Comparison of ENCODE assay signal across 23 cellular contexts in the genomic region with DNA sequence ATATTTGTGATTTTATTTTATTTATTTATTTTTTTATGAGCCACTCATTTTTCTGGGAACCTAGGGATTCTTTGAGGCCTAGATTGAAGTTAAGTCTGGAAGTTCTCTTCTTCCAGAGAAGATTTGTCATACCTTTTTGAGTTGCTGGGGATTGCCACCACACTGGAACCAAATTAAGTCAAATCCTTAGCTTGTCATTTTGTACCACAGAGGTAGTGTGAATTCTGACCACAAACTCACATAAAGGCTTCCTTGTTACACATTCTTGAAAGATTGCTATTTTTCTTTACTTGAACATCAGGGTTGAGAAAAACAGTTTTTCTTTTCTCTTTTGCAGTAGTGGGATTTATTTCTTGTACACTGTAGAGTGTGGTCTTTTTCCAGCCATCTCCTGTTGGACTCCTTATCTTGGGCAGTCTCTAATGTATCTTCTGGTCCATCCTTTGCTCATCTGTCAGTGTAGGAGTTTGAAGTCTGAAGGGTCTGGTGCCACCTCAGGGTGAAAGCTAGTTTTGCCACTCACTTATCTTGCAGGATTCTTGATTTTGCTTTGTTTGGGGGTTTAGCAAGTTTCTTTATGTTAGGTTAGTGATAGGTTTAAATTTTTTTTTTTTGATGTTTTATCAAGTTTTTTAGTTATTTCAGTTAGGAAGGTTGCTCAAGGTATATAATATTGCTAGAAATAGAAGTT. TPM values are rescaled to one million over a fixed set of nuclear protein-coding genes. Genes with fewer than 3 reads are reported as not detected.
DNase-seq lines count a peak whose midpoint lies in the region; ATAC-seq and TF ChIP-seq lines count a peak whose summit lies in the region.
"Had no signal": no experiment of that assay in that cellular context is flagged by ENCODE, and none has a peak within 500 bp of the region (broad histone marks: within the 10 kb centered on the region; RNA-seq: fewer than 3 reads in every experiment).

No MANE protein-coding gene starts in this region.

- no peak overlapping the region for H3K4me2 ChIP-seq in OCI-LY7 (ENCODE audit: low read length)
- H3K4me2 ChIP-seq: hepatocyte had no signal

- no peaks in the 10 kb centered on the region for H3K9me3 ChIP-seq in OCI-LY7 (ENCODE audit: low read length)
- no peaks in the 10 kb centered on the region for H3K9me3 ChIP-seq in heart right ventricle
- no peaks in the 10 kb centered on the region for H3K9me3 ChIP-seq in CD4-positive, alpha-beta T cell (ENCODE audit: control insufficient read depth, low read length)
- H3K9me3 ChIP-seq: vagina had no signal

- BruUV-seq in OCI-LY7 (replicated peaks; lab: Mats Ljungman, UMichigan) (no TSS peak), Calu3 (replicated peaks; lab: Mats Ljungman, UMichigan) (no TSS peak)

- no peak for DNase-seq in activated CD4-positive, alpha-beta memory T cell treated with anti-CD3 and anti-CD28 coated beads for 36 hours
- DNase-seq in activated CD4-positive, alpha-beta memory T cell treated with anti-CD3 and anti-CD28 coated beads, Interleukin-2, amount 10 ng/mL, durations not matched to agents 7 days and 5 days, result no peak
- no peak for DNase-seq in OCI-LY7 (ENCODE audit: low spot score)
- DNase-seq in astrocyte of the spinal cord (ENCODE audit: low read depth, low spot score), result no peak
- DNase-seq in stimulated activated effector memory CD8-positive, alpha-beta T cell treated with anti-CD3 and anti-CD28 coated beads, Interleukin-12 subunit alpha, Interleukin-12 subunit beta, amount 100 ng/mL, for 72 hours (ENCODE audit: low spot score in 2 of 2), result no peak
- DNase-seq in heart right ventricle, result no peak
- DNase-seq in CD4-positive, alpha-beta T cell, result no peak
- no peak for DNase-seq in Calu3
- DNase-seq: activated gamma-delta T cell treated with Interleukin-2 at 50 U/mL for 16 hours; aorta; H7; islet precursor cell; naive thymus-derived CD8-positive, alpha-beta T cell; NCI-H1105 treated with DMSO at 0.1 percent for 48 hours; NCI-H2107; NCI-H524 treated with DMSO at 0.1 percent for 48 hours; Right ventricle myocardium superior; small intestine; stimulated activated CD4-positive, alpha-beta T cell treated with anti-CD3 and anti-CD28 coated beads, Interleukin-4, amount 100 ng/mL, for 1 hour; WERI-Rb-1 had no signal

- no peaks in the 10 kb centered on the region for H3K27me3 Mint-ChIP-seq in activated CD4-positive, alpha-beta memory T cell treated with anti-CD3 and anti-CD28 coated beads for 36 hours
- H3K27me3 Mint-ChIP-seq in activated CD4-positive, alpha-beta memory T cell treated with anti-CD3 and anti-CD28 coated beads, Interleukin-2, amount 10 ng/mL, durations not matched to agents 7 days and 5 days, result no peaks in the 10 kb centered on the region
- no peaks in the 10 kb centered on the region for H3K27me3 Mint-ChIP-seq in CD4-positive, alpha-beta T cell
- H3K27me3 Mint-ChIP-seq in Calu3 (ENCODE audit: unreplicated experiment), result no peaks in the 10 kb centered on the region
- H3K27me3 Mint-ChIP-seq: naive thymus-derived CD8-positive, alpha-beta T cell had no signal

- no peaks in the 10 kb centered on the region for H3K9me3 Mint-ChIP-seq in activated CD4-positive, alpha-beta memory T cell treated with anti-CD3 and anti-CD28 coated beads for 36 hours
- no peaks in the 10 kb centered on the region for H3K9me3 Mint-ChIP-seq in activated CD4-positive, alpha-beta memory T cell treated with anti-CD3 and anti-CD28 coated beads, Interleukin-2, amount 10 ng/mL, durations not matched to agents 7 days and 5 days
- no peaks in the 10 kb centered on the region for H3K9me3 Mint-ChIP-seq in stimulated activated effector memory CD8-positive, alpha-beta T cell treated with anti-CD3 and anti-CD28 coated beads, Interleukin-12 subunit alpha, Interleukin-12 subunit beta, amount 100 ng/mL, for 72 hours
- H3K9me3 Mint-ChIP-seq in CD4-positive, alpha-beta T cell, result no peaks in the 10 kb centered on the region
- H3K9me3 Mint-ChIP-seq in Calu3 (ENCODE audit: low read depth, unreplicated experiment), result no peaks in the 10 kb centered on the region
- H3K9me3 Mint-ChIP-seq: naive thymus-derived CD8-positive, alpha-beta T cell had no signal

- peaks cover 24% of the 10 kb centered on the region for H3K36me3 ChIP-seq in OCI-LY7 (ENCODE audit: insufficient read depth, low read length)
- peaks cover 0 to 87% (median 11%) of the 10 kb centered on the region in 9 donors for H3K36me3 ChIP-seq in heart right ventricle

- H3K4me3 ChIP-seq in OCI-LY7 (ENCODE audit: low read depth, low read length, poor library complexity, severe bottlenecking) (no peak overlapping the region), astrocyte of the spinal cord (ENCODE audit: low read depth, low read length) (no peak overlapping the region), heart right ventricle (no peak overlapping the region)
- H3K4me3 ChIP-seq: hepatocyte, vagina had no signal

- TF ChIP-seq CTCF in OCI-LY7 (conservative IDR thresholded peaks at IDR 0.05; ENCODE audit: low read length) (0 out of 2 replicates have a peak, but pooled peaks have one; percentile 27), astrocyte of the spinal cord (IDR thresholded peaks at IDR 0.05; ENCODE audit: low read depth, low read length) (peak; percentile 11), heart right ventricle (IDR thresholded peaks at IDR 0.05) (no peak), Calu3 (IDR thresholded peaks at IDR 0.05; ENCODE audit: unreplicated experiment) (no peak)
- TF ChIP-seq CTCF in CD4-positive, alpha-beta T cell (IDR thresholded peaks at IDR 0.05), result no peak

- H3K79me2 ChIP-seq in OCI-LY7 (ENCODE audit: insufficient read depth, low read depth, low read length), result no peaks in the 10 kb centered on the region
- H3K79me2 ChIP-seq: hepatocyte had no signal

- H3K27ac ChIP-seq in OCI-LY7 (ENCODE audit: low read depth, low read length, poor library complexity, severe bottlenecking) (no peak overlapping the region), heart right ventricle (no peak overlapping the region)
- H3K27ac ChIP-seq in CD4-positive, alpha-beta T cell (ENCODE audit: low read depth, low read length), result no peak overlapping the region
- H3K27ac ChIP-seq: hepatocyte, vagina, WERI-Rb-1 had no signal

- peaks cover 23% of the 10 kb centered on the region for H3K4me1 Mint-ChIP-seq in activated CD4-positive, alpha-beta memory T cell treated with anti-CD3 and anti-CD28 coated beads for 36 hours (ENCODE audit: low read depth)
- peaks cover 22% of the 10 kb centered on the region for H3K4me1 Mint-ChIP-seq in activated CD4-positive, alpha-beta memory T cell treated with anti-CD3 and anti-CD28 coated beads, Interleukin-2, amount 10 ng/mL, durations not matched to agents 7 days and 5 days
- peaks cover 23% of the 10 kb centered on the region for H3K4me1 Mint-ChIP-seq in stimulated activated effector memory CD8-positive, alpha-beta T cell treated with anti-CD3 and anti-CD28 coated beads, Interleukin-12 subunit alpha, Interleukin-12 subunit beta, amount 100 ng/mL, for 72 hours
- H3K4me1 Mint-ChIP-seq in CD4-positive, alpha-beta T cell (ENCODE audit: low read depth), result no peaks in the 10 kb centered on the region
- H3K4me1 Mint-ChIP-seq in Calu3 (ENCODE audit: low read depth, unreplicated experiment), result peaks cover 35% of the 10 kb centered on the region

- intact Hi-C loops in activated CD4-positive, alpha-beta memory T cell treated with anti-CD3 and anti-CD28 coated beads for 36 hours (cut with micrococcal nuclease), result loop anchor here (1.0 kb wide), 2 partner anchors 30 to 42 kb away; no protein-coding TSS in a partner anchor
- intact Hi-C loops in OCI-LY7 (cut with micrococcal nuclease; ENCODE audit: unreplicated experiment) (no loop called here), heart right ventricle (cut with DNase I) (no loop called here), Calu3 (cut with micrococcal nuclease; ENCODE audit: unreplicated experiment) (no loop called here)
- intact Hi-C loops in CD4-positive, alpha-beta T cell (cut with DNase I, micrococcal nuclease), result no loop called here

- no peak overlapping the region for H2AFZ ChIP-seq in OCI-LY7 (ENCODE audit: low read length)
- H2AFZ ChIP-seq: hepatocyte had no signal

- H3K4me1 ChIP-seq in OCI-LY7 (ENCODE audit: insufficient read depth, low read length, poor library complexity, severe bottlenecking) (no peaks in the 10 kb centered on the region), heart right ventricle (peaks cover 0 to 30% (median 0%) of the 10 kb centered on the region in 9 donors)
- H3K4me1 ChIP-seq: vagina had no signal

- no peak overlapping the region for H3K4me3 Mint-ChIP-seq in activated CD4-positive, alpha-beta memory T cell treated with anti-CD3 and anti-CD28 coated beads for 36 hours
- H3K4me3 Mint-ChIP-seq in activated CD4-positive, alpha-beta memory T cell treated with anti-CD3 and anti-CD28 coated beads, Interleukin-2, amount 10 ng/mL, durations not matched to agents 7 days and 5 days, result no peak overlapping the region
- H3K4me3 Mint-ChIP-seq in stimulated activated effector memory CD8-positive, alpha-beta T cell treated with anti-CD3 and anti-CD28 coated beads, Interleukin-12 subunit alpha, Interleukin-12 subunit beta, amount 100 ng/mL, for 72 hours, result no peak overlapping the region
- H3K4me3 Mint-ChIP-seq in CD4-positive, alpha-beta T cell, result no peak overlapping the region
- H3K4me3 Mint-ChIP-seq in Calu3 (ENCODE audit: low read depth, unreplicated experiment), result no peak overlapping the region
- H3K4me3 Mint-ChIP-seq: CD14-positive monocyte; naive thymus-derived CD8-positive, alpha-beta T cell had no signal

- CTCF ChIA-PET in activated CD4-positive, alpha-beta memory T cell treated with anti-CD3 and anti-CD28 coated beads for 36 hours (lab: Charles Lee), result interaction anchor here (1.0 to 1.4 kb wide), 3 partner anchors 8 to 46 kb away, joined by 3 to 7 read pairs (median 5); no protein-coding TSS in a partner anchor
- CTCF ChIA-PET in activated CD4-positive, alpha-beta memory T cell treated with anti-CD3 and anti-CD28 coated beads, Interleukin-2, amount 10 ng/mL, durations not matched to agents 7 days and 5 days (lab: Charles Lee), result interaction anchor here (1.3 kb wide), 1 partner anchor 15 kb away, joined by 3 read pairs; no protein-coding TSS in a partner anchor
- CTCF ChIA-PET in OCI-LY7 (lab: Charles Lee; ENCODE audit: unreplicated experiment), result no interaction called here
- CTCF ChIA-PET in CD4-positive, alpha-beta T cell (lab: Charles Lee), result no interaction called here
- CTCF ChIA-PET in Calu3 (lab: Charles Lee), result interaction anchor here (0.7 kb wide), 2 partner anchors 10 to 386 kb away, joined by 3 read pairs; no protein-coding TSS in a partner anchor

- H3K9me2 ChIP-seq in OCI-LY7 (ENCODE audit: insufficient read depth, low read length), result no peaks in the 10 kb centered on the region

- POLR2A ChIA-PET in activated CD4-positive, alpha-beta memory T cell treated with anti-CD3 and anti-CD28 coated beads for 36 hours (lab: Charles Lee), result interaction anchor here (1.1 to 1.7 kb wide), 2 partner anchors 31 to 43 kb away, joined by 4 to 5 read pairs; no protein-coding TSS in a partner anchor
- POLR2A ChIA-PET in activated CD4-positive, alpha-beta memory T cell treated with anti-CD3 and anti-CD28 coated beads, Interleukin-2, amount 10 ng/mL, durations not matched to agents 7 days and 5 days (lab: Charles Lee), result interaction anchor here (1.4 kb wide), 1 partner anchor 23 kb away, joined by 4 read pairs; no protein-coding TSS in a partner anchor
- POLR2A ChIA-PET in OCI-LY7 (lab: Charles Lee), result interaction anchor here (0.9 kb wide), 1 partner anchor 28 kb away, joined by 3 read pairs; no protein-coding TSS in a partner anchor
- POLR2A ChIA-PET in CD4-positive, alpha-beta T cell (lab: Charles Lee), result no interaction called here

- no peaks in the 10 kb centered on the region for H4K20me1 ChIP-seq in OCI-LY7 (ENCODE audit: insufficient read depth, low read length)

- in situ Hi-C loops in astrocyte of the spinal cord (cut with HindIII; ENCODE audit: low sequenced_read_pairs), result no loop called here

- ATAC-seq in stimulated activated effector memory CD8-positive, alpha-beta T cell treated with anti-CD3 and anti-CD28 coated beads, Interleukin-12 subunit alpha, Interleukin-12 subunit beta, amount 100 ng/mL, for 72 hours, result peak; percentile 73
- ATAC-seq in heart right ventricle, result no peak
- no peak for ATAC-seq in CD4-positive, alpha-beta T cell (ENCODE audit: poor library complexity)
- ATAC-seq: naive thymus-derived CD8-positive, alpha-beta T cell had no signal

- H3K27me3 ChIP-seq in heart right ventricle, result no peaks in the 10 kb centered on the region
- no peaks in the 10 kb centered on the region for H3K27me3 ChIP-seq in CD4-positive, alpha-beta T cell (ENCODE audit: control insufficient read depth, insufficient read depth, low read length)
- H3K27me3 ChIP-seq: hepatocyte, vagina had no signal

- H3K36me3 Mint-ChIP-seq in activated CD4-positive, alpha-beta memory T cell treated with anti-CD3 and anti-CD28 coated beads for 36 hours, result peaks cover 51% of the 10 kb centered on the region
- H3K36me3 Mint-ChIP-seq in activated CD4-positive, alpha-beta memory T cell treated with anti-CD3 and anti-CD28 coated beads, Interleukin-2, amount 10 ng/mL, durations not matched to agents 7 days and 5 days (ENCODE audit: low read depth), result peaks cover 25% of the 10 kb centered on the region
- peaks cover 80% of the 10 kb centered on the region for H3K36me3 Mint-ChIP-seq in stimulated activated effector memory CD8-positive, alpha-beta T cell treated with anti-CD3 and anti-CD28 coated beads, Interleukin-12 subunit alpha, Interleukin-12 subunit beta, amount 100 ng/mL, for 72 hours
- H3K36me3 Mint-ChIP-seq in CD4-positive, alpha-beta T cell (ENCODE audit: low read depth), result peaks cover 63% of the 10 kb centered on the region
- peaks cover 10% of the 10 kb centered on the region for H3K36me3 Mint-ChIP-seq in Calu3 (ENCODE audit: insufficient read depth, unreplicated experiment)

- H3K27ac Mint-ChIP-seq in activated CD4-positive, alpha-beta memory T cell treated with anti-CD3 and anti-CD28 coated beads for 36 hours, result peak overlapping the region; percentile 82
- no peak overlapping the region for H3K27ac Mint-ChIP-seq in activated CD4-positive, alpha-beta memory T cell treated with anti-CD3 and anti-CD28 coated beads, Interleukin-2, amount 10 ng/mL, durations not matched to agents 7 days and 5 days
- H3K27ac Mint-ChIP-seq in stimulated activated effector memory CD8-positive, alpha-beta T cell treated with anti-CD3 and anti-CD28 coated beads, Interleukin-12 subunit alpha, Interleukin-12 subunit beta, amount 100 ng/mL, for 72 hours, result peak overlapping the region; percentile 49
- no peak overlapping the region for H3K27ac Mint-ChIP-seq in CD4-positive, alpha-beta T cell
- no peak overlapping the region for H3K27ac Mint-ChIP-seq in Calu3 (ENCODE audit: unreplicated experiment)
- H3K27ac Mint-ChIP-seq: CD14-positive monocyte had no signal

RNA-seq across cellular contexts. Expression of a gene that starts 24.8 kb away (rescaled TPM):
- total RNA-seq in activated CD4-positive, alpha-beta memory T cell treated with anti-CD3 and anti-CD28 coated beads for 36 hours, result 10 to 100 TPM; 53.4 to 56.7 TPM
- total RNA-seq in activated CD4-positive, alpha-beta memory T cell treated with anti-CD3 and anti-CD28 coated beads, Interleukin-2, amount 10 ng/mL, durations not matched to agents 7 days and 5 days, result 10 to 100 TPM; 37.2 to 38.6 TPM
- total RNA-seq in OCI-LY7 (2014; rRNA removed; shearing (Covaris generic)), result 4.9 and 7.9 TPM in 2 replicates
- total RNA-seq in OCI-LY7 (2022) (20.7 and 25.4 TPM in 2 replicates), heart right ventricle (100 to 1,000 TPM; 122 to 179 (median 144) TPM), Calu3 (2022) (193 and 205 TPM in 2 replicates)
- 100 to 1,000 TPM; 116 to 118 TPM for polyA plus RNA-seq in heart right ventricle
- 1 to 10 TPM; 4.7 to 4.8 TPM for total RNA-seq in CD4-positive, alpha-beta T cell

RNA-seq across cellular contexts. Expression of a gene that starts 47.9 kb away (rescaled TPM):
- total RNA-seq in activated CD4-positive, alpha-beta memory T cell treated with anti-CD3 and anti-CD28 coated beads for 36 hours, result 10 to 100 TPM; 65.6 to 67.0 TPM
- total RNA-seq in activated CD4-positive, alpha-beta memory T cell treated with anti-CD3 and anti-CD28 coated beads, Interleukin-2, amount 10 ng/mL, durations not matched to agents 7 days and 5 days, result 10 to 100 TPM; 25.8 to 28.5 TPM
- 11.7 and 14.2 TPM in 2 replicates for total RNA-seq in OCI-LY7 (2014; rRNA removed; shearing (Covaris generic))
- total RNA-seq in OCI-LY7 (2022) (23.4 and 25.1 TPM in 2 replicates), heart right ventricle (10 to 100 TPM in 9 of 10 donors, 1 to 10 TPM in 1; 8.3 to 20.3 (median 13.9) TPM), Calu3 (2022) (75.8 and 84.6 TPM in 2 replicates)
- polyA plus RNA-seq in heart right ventricle, result 1 to 10 TPM; 3.7 to 5.9 TPM
- 10 to 100 TPM; 15.1 to 16.9 TPM for total RNA-seq in CD4-positive, alpha-beta T cell

Comparison
In these comparisons a context has a peak if more than half of its experiments do, and no peak if none do; other contexts are left out.
1. H3K27ac Mint-ChIP-seq: peak in activated CD4-positive, alpha-beta memory T cell treated with anti-CD3 and anti-CD28 coated beads for 36 hours (single experiment) and stimulated activated effector memory CD8-positive, alpha-beta T cell treated with anti-CD3 and anti-CD28 coated beads, Interleukin-12 subunit alpha, Interleukin-12 subunit beta, amount 100 ng/mL, for 72 hours (single experiment); none in activated CD4-positive, alpha-beta memory T cell treated with anti-CD3 and anti-CD28 coated beads, Interleukin-2, amount 10 ng/mL, durations not matched to agents 7 days and 5 days (single experiment), CD4-positive, alpha-beta T cell (single experiment) and Calu3 (single experiment).
2. CTCF ChIP-seq: peak in OCI-LY7 (single experiment) and astrocyte of the spinal cord (single experiment); none in heart right ventricle (0 of 9), CD4-positive, alpha-beta T cell (single experiment) and Calu3 (single experiment).
3. CTCF ChIA-PET loops: an anchor here in activated CD4-positive, alpha-beta memory T cell treated with anti-CD3 and anti-CD28 coated beads for 36 hours (1.0 to 1.4 kb wide), activated CD4-positive, alpha-beta memory T cell treated with anti-CD3 and anti-CD28 coated beads, Interleukin-2, amount 10 ng/mL, durations not matched to agents 7 days and 5 days (1.3 kb wide) and Calu3 (0.7 kb wide); none called in OCI-LY7 and CD4-positive, alpha-beta T cell.